ENCODE assay signal across 32 cellular contexts in the genomic region with DNA sequence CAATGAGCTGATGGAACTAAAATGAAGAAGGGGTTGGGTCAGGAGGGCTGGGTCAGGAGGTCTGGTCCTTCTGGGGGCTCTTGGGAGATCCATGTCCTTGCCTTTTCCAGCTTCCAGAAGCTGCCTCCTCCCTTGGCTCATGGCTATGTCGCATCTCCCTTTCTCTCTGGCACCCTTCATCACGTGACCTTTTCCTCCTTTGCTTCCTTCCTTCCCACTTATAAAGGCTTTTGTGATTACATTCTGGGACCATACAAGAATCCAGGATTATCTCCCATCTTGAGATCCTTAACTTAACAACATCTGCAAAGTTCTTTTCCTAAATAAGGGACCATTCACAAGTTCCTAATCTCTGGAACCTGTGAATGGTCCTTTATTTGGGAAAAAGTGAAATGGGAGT.
"Had no signal": no experiment of that assay in that cellular context is flagged by ENCODE, and none has a peak within 500 bp of the region (broad histone marks: within the 10 kb centered on the region; RNA-seq: fewer than 3 reads in every experiment).

No MANE protein-coding gene starts in this region.

- H3K4me3 ChIP-seq: ascending aorta, cardiac muscle cell had no signal

- H3K4me1 ChIP-seq: ascending aorta had no signal

- H3K9me3 ChIP-seq: ascending aorta had no signal

- H3K36me3 ChIP-seq: cardiac muscle cell had no signal

- FAIRE-seq: TTC549 had no signal

- H3K27me3 ChIP-seq: ascending aorta, cardiac muscle cell had no signal

- ATAC-seq: activated CD4-positive, alpha-beta T cell treated with anti-CD3 and anti-CD28 coated beads for 36 hours; activated CD4-positive, CD25-positive, alpha-beta regulatory T cell treated with anti-CD3 and anti-CD28 coated beads, Interleukin-2, amount 50 U/mL, for 24 hours; activated CD8-positive, alpha-beta memory T cell treated with anti-CD3 and anti-CD28 coated beads, Interleukin-2, amount 10 ng/mL, durations not matched to agents 7 days and 5 days; activated CD8-positive, alpha-beta T cell treated with anti-CD3 and anti-CD28 coated beads, Interleukin-2, amount 10 ng/mL, durations not matched to agents 7 days and 5 days; activated naive CD8-positive, alpha-beta T cell treated with anti-CD3 and anti-CD28 coated beads, Interleukin-2, amount 50 U/mL, for 24 hours; WTC11 had no signal

- H3K27ac ChIP-seq: ascending aorta, cardiac muscle cell, VCaP had no signal

- DNase-seq: activated CD4-positive, alpha-beta memory T cell treated with anti-CD3 and anti-CD28 coated beads, Interleukin-2, amount 10 ng/mL, durations not matched to agents 7 days and 5 days; activated CD4-positive, alpha-beta T cell treated with anti-CD3 and anti-CD28 coated beads for 1 hour; activated CD4-positive, alpha-beta T cell treated with anti-CD3 and anti-CD28 coated beads for 36 hours; activated CD4-positive, alpha-beta T cell treated with anti-CD3 and anti-CD28 coated beads for 48 hours; activated CD4-positive, alpha-beta T cell treated with anti-CD3 and anti-CD28 coated beads, Interleukin-2, amount 10 ng/mL, durations not matched to agents 7 days and 5 days; activated CD4-positive, alpha-beta T cell treated with anti-CD3 and anti-CD28 coated beads, Interleukin-2, amount 50 U/mL, for 48 hours; activated CD4-positive, CD25-positive, alpha-beta regulatory T cell; activated CD8-positive, alpha-beta memory T cell treated with anti-CD3 and anti-CD28 coated beads for 24 hours; activated CD8-positive, alpha-beta memory T cell treated with anti-CD3 and anti-CD28 coated beads, Interleukin-2, amount 10 ng/mL, durations not matched to agents 7 days and 5 days; activated CD8-positive, alpha-beta memory T cell treated with anti-CD3 and anti-CD28 coated beads, Interleukin-2, amount 50 U/mL, for 48 hours; activated CD8-positive, alpha-beta T cell treated with anti-CD3 and anti-CD28 coated beads, Interleukin-2, amount 10 ng/mL, durations not matched to agents 7 days and 5 days; activated effector memory CD4-positive, alpha-beta T cell treated with Interleukin-2 at 50 U/mL for 16 hours; activated gamma-delta T cell; activated naive CD4-positive, alpha-beta T cell treated with anti-CD3 and anti-CD28 coated beads, Interleukin-2, amount 10 ng/mL, durations not matched to agents 7 days and 5 days; activated naive CD4-positive, alpha-beta T cell treated with Interleukin-2 at 50 U/mL for 16 hours; activated naive CD8-positive, alpha-beta T cell treated with anti-CD3 and anti-CD28 coated beads, Interleukin-2, amount 10 ng/mL, durations not matched to agents 7 days and 5 days; activated naive CD8-positive, alpha-beta T cell treated with anti-CD3 and anti-CD28 coated beads, Interleukin-2, amount 50 U/mL, for 24 hours; activated T-cell treated with anti-CD3 and anti-CD28 coated beads, Interleukin-2, amount 50 U/mL, for 24 hours; activated T-cell treated with anti-CD3 and anti-CD28 coated beads, Interleukin-2, amount 50 U/mL, for 48 hours; amygdala; anterior cingulate cortex; caudate nucleus; cerebellar nuclear complex; T-helper 1 cell; T-helper 2 cell; T-helper 9 cell had no signal
